Comparison of ENCODE assay signal across 9 cellular contexts in the genomic region with DNA sequence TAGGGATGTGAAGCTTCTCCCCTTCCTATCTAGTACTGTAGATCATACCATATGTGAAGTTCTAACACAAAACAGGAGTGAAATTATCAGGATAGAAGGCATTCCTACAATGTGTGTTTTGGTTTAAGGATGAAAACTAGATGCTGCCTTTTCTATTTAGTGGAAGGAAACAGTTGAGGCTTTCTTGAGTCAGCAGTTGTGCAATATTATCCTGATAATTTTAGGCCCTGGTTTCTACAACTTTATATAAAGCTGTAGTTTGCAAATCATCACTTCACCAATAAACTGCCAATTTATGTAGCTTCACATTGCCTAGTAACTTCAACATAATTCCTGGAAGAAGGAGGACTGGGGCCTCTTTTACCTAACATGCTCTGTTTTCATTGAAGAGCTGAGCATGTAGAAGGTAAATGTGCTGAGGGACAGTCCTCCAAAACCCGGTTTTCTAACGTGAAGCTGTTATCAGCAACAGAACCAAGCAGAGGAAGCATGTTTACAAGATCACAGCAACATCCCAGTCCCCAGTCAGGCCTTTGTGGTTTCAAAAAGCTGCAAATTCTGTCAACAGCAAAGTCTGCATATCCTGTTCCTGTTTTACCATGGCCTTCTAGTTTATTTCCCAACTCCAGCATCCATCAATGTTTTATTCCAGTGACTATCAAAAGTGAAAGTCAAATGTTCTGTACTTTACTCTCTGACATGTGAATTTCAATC.
DNase-seq lines count a peak whose midpoint lies in the region; ATAC-seq and TF ChIP-seq lines count a peak whose summit lies in the region.
"Had no signal": no experiment of that assay in that cellular context is flagged by ENCODE, and none has a peak within 500 bp of the region (broad histone marks: within the 10 kb centered on the region; RNA-seq: fewer than 3 reads in every experiment).

No MANE protein-coding gene starts in this region.

- no peaks in the 10 kb centered on the region for H3K9me3 ChIP-seq in colonic mucosa

- peak overlapping the region; percentile 26 for H3K27ac ChIP-seq in colonic mucosa

- DNase-seq in colonic mucosa (no peak), omental fat pad (ENCODE audit: low spot score) (no peak), chondrocyte (ENCODE audit: low spot score) (no peak), NCI-H82 (lab: John Stamatoyannopoulos, UW) (no peak), DMS 273 (lab: John Stamatoyannopoulos, UW; ENCODE audit: unreplicated experiment) (no peak)

- H3K27me3 Mint-ChIP-seq in chondrocyte (ENCODE audit: low read depth) = no peaks in the 10 kb centered on the region

- H3K4me1 Mint-ChIP-seq in chondrocyte (ENCODE audit: low read depth) = peaks cover 5% of the 10 kb centered on the region

- no peaks in the 10 kb centered on the region for H3K4me1 ChIP-seq in colonic mucosa

- peaks cover under 1% of the 10 kb centered on the region for H3K9me3 Mint-ChIP-seq in chondrocyte (ENCODE audit: low read depth)

- TF ChIP-seq CTCF in colonic mucosa (IDR thresholded peaks at IDR 0.05) = no peak
- TF ChIP-seq CTCF in omental fat pad (IDR thresholded peaks at IDR 0.05) = no peak
- TF ChIP-seq CTCF in chondrocyte (IDR thresholded peaks at IDR 0.05) = no peak

- ATAC-seq in GM19395 (IDR thresholded peaks at IDR 0.05; ENCODE audit: unreplicated experiment) (peak; percentile 81), HG03520 (IDR thresholded peaks at IDR 0.05; ENCODE audit: unreplicated experiment) (peak; percentile 40), omental fat pad (ENCODE audit: low FRiP score) (peak; percentile 32), esophagus mucosa (no peak)
- ATAC-seq: Panc1 had no signal

- no peak overlapping the region for H3K4me3 ChIP-seq in colonic mucosa

- no peaks in the 10 kb centered on the region for H3K36me3 Mint-ChIP-seq in chondrocyte (ENCODE audit: low read depth)

- H3K9ac ChIP-seq in colonic mucosa (ENCODE audit: low read depth in 2 of 2, low read length in 2 of 2) = no peak overlapping the region

- intact Hi-C loops in colonic mucosa (cut with DNase I) = no loop called here

- no peaks in the 10 kb centered on the region for H3K36me3 ChIP-seq in colonic mucosa

- H3K4me3 Mint-ChIP-seq in chondrocyte (ENCODE audit: unreplicated experiment) = no peak overlapping the region

- no peaks in the 10 kb centered on the region for H3K27me3 ChIP-seq in colonic mucosa

- no peak overlapping the region for H3K27ac Mint-ChIP-seq in chondrocyte (ENCODE audit: unreplicated experiment)
